Comparison of ENCODE assay signal across 11 cellular contexts in genomic region chr6:148364056-148364844, GRCh38. TPM values are rescaled to one million over a fixed set of nuclear protein-coding genes. Genes with fewer than 3 reads are reported as not detected.
A peak's percentile ranks its signal among the peaks of the same experiment; 100 is the strongest.
DNase-seq lines count a peak whose midpoint lies in the region; ATAC-seq and TF ChIP-seq lines count a peak whose summit lies in the region.
"Had no signal": no experiment of that assay in that cellular context is flagged by ENCODE, and none has a peak within 500 bp of the region (broad histone marks: within the 10 kb centered on the region; RNA-seq: fewer than 3 reads in every experiment).

No MANE protein-coding gene starts in this region.

- H3K27me3 ChIP-seq in gastrocnemius medialis, result no peaks in the 10 kb centered on the region

- intact Hi-C loops in gastrocnemius medialis (cut with DNase I; ENCODE audit: low total_unique reads), result no loop called here

- peaks cover 33% of the 10 kb centered on the region for H3K27me3 Mint-ChIP-seq in T-helper 17 cell

- H3K36me3 ChIP-seq in gastrocnemius medialis, result no peaks in the 10 kb centered on the region

- TF ChIP-seq POLR2A in gastrocnemius medialis (IDR thresholded peaks at IDR 0.05), result peak in 1 of 2 donors; percentile 40

- no peaks in the 10 kb centered on the region for H3K9me3 ChIP-seq in T-helper 17 cell (ENCODE audit: control insufficient read depth, low read length, poor library complexity, severe bottlenecking)
- no peaks in the 10 kb centered on the region for H3K9me3 ChIP-seq in gastrocnemius medialis

- no peak for ATAC-seq in T-helper 17 cell
- ATAC-seq in gastrocnemius medialis, result peak; percentile 63 to 76
- no peak for ATAC-seq in HG03108 (IDR thresholded peaks at IDR 0.05; ENCODE audit: unreplicated experiment)

- in situ Hi-C loops in gastrocnemius medialis (cut with MboI; ENCODE audit: low sequenced_read_pairs in 4 of 4), result no loop called here

- peak overlapping the region; percentile 67 for H3K4me3 Mint-ChIP-seq in T-helper 17 cell

- H3K4me3 ChIP-seq in gastrocnemius medialis, result no peak overlapping the region

- TF ChIP-seq CTCF in gastrocnemius medialis (IDR thresholded peaks at IDR 0.05 in 4 of 5, conservative IDR thresholded peaks at IDR 0.05 in 1 of 5), result no peak

- peak overlapping the region; percentile 61 to 81 (median 78) for H3K27ac ChIP-seq in gastrocnemius medialis

- no peak overlapping the region for H3K27ac Mint-ChIP-seq in T-helper 17 cell

- H3K36me3 Mint-ChIP-seq in T-helper 17 cell (ENCODE audit: low read depth), result no peaks in the 10 kb centered on the region

- H3K4me1 Mint-ChIP-seq in T-helper 17 cell, result peaks cover 14% of the 10 kb centered on the region

- DNase-seq in GM03348 (ENCODE audit: low spot score) (peak; percentile 79), T-helper 17 cell (no peak), glomerular endothelial cell (ENCODE audit: extremely low read depth, low read depth, low spot score) (peak; percentile 96), gastrocnemius medialis (peak; percentile 25 to 37), HuH-7 (ENCODE audit: low spot score) (no peak), NCI-H2081 (lab: John Stamatoyannopoulos, UW) (no peak)
- DNase-seq in activated CD4-positive, CD25-positive, alpha-beta regulatory T cell (lab: John Stamatoyannopoulos, UW), result no peak
- DNase-seq: activated T-cell treated with anti-CD3 and anti-CD28 coated beads for 4 hours; effector CD8-positive, alpha-beta T cell; NCI-H146 had no signal

- peaks cover 8 to 32% of the 10 kb centered on the region in 2 donors for H3K4me1 ChIP-seq in gastrocnemius medialis

RNA-seq across cellular contexts. Expression of gene SASH1, which starts 21.6 kb away (rescaled TPM):
- total RNA-seq in T-helper 17 cell (10 to 100 TPM in 1 of 2 donors, 1 to 10 TPM in 1; 6.2 to 19.9 TPM), glomerular endothelial cell (136 and 154 TPM in 2 replicates), gastrocnemius medialis (10 to 100 TPM; 28.2 to 42.4 (median 35.4) TPM)

Comparison
In these comparisons a context has a peak if more than half of its experiments do, and no peak if none do; other contexts are left out.
1. DNase-seq: peak in GM03348 (single experiment), glomerular endothelial cell (single experiment) and gastrocnemius medialis (2 of 2); none in T-helper 17 cell (0 of 3), HuH-7 (single experiment), NCI-H2081 (0 of 2) and activated CD4-positive, CD25-positive, alpha-beta regulatory T cell (0 of 4).
2. ATAC-seq: peak in gastrocnemius medialis (2 of 2); none in T-helper 17 cell (single experiment) and HG03108 (single experiment).